In genomic region chr10:73953665-73954064, GRCh38 we compare ENCODE assay signal across 15 cellular contexts. TPM values are rescaled to one million over a fixed set of nuclear protein-coding genes. Genes with fewer than 3 reads are reported as not detected.
A peak's percentile ranks its signal among the peaks of the same experiment; 100 is the strongest.
DNase-seq lines count a peak whose midpoint lies in the region; ATAC-seq and TF ChIP-seq lines count a peak whose summit lies in the region.
"Had no signal": no experiment of that assay in that cellular context is flagged by ENCODE, and none has a peak within 500 bp of the region (broad histone marks: within the 10 kb centered on the region; RNA-seq: fewer than 3 reads in every experiment).

No MANE protein-coding gene starts in this region.

- peak; percentile 25 for DNase-seq in activated CD4-positive, alpha-beta memory T cell treated with anti-CD3 and anti-CD28 coated beads for 36 hours
- no peak for DNase-seq in activated CD4-positive, alpha-beta memory T cell treated with anti-CD3 and anti-CD28 coated beads, Interleukin-2, amount 10 ng/mL, durations not matched to agents 7 days and 5 days
- DNase-seq in NOMO-1 treated with dmso at 0.1 percent for 144 hours (lab: John Stamatoyannopoulos, UW; ENCODE audit: unreplicated experiment) (peak; percentile 27), choroid plexus epithelial cell (ENCODE audit: low read depth) (peak; percentile 85), C1 segment of cervical spinal cord (lab: John Stamatoyannopoulos, UW) (no peak), NCI-H2196 treated with DMSO at 0.1 percent for 48 hours (lab: John Stamatoyannopoulos, UW; ENCODE audit: unreplicated experiment) (no peak)
- DNase-seq in stimulated activated naive CD8-positive, alpha-beta T cell treated with anti-CD3 and anti-CD28 coated beads, Interleukin-15, amount 100 ng/mL, for 72 hours, result no peak
- DNase-seq: activated CD4-positive, CD25-positive, alpha-beta regulatory T cell treated with anti-CD3 and anti-CD28 coated beads, Interleukin-2, amount 50 U/mL, for 72 hours; H9; hippocampal formation; NCI-H774 had no signal

- POLR2A ChIA-PET in activated CD4-positive, alpha-beta memory T cell treated with anti-CD3 and anti-CD28 coated beads for 36 hours (lab: Charles Lee), result no interaction called here
- POLR2A ChIA-PET in activated CD4-positive, alpha-beta memory T cell treated with anti-CD3 and anti-CD28 coated beads, Interleukin-2, amount 10 ng/mL, durations not matched to agents 7 days and 5 days (lab: Charles Lee), result interaction anchor here (0.8 to 1.0 kb wide), 2 partner anchors 13 to 47 kb away, joined by 3 read pairs; no protein-coding TSS in a partner anchor

- H3K36me3 Mint-ChIP-seq in activated CD4-positive, alpha-beta memory T cell treated with anti-CD3 and anti-CD28 coated beads for 36 hours, result no peaks in the 10 kb centered on the region
- H3K36me3 Mint-ChIP-seq in activated CD4-positive, alpha-beta memory T cell treated with anti-CD3 and anti-CD28 coated beads, Interleukin-2, amount 10 ng/mL, durations not matched to agents 7 days and 5 days (ENCODE audit: low read depth), result no peaks in the 10 kb centered on the region
- H3K36me3 Mint-ChIP-seq: neural progenitor cell had no signal

- intact Hi-C loops in activated CD4-positive, alpha-beta memory T cell treated with anti-CD3 and anti-CD28 coated beads for 36 hours (cut with micrococcal nuclease), result no loop called here

- no peaks in the 10 kb centered on the region for H3K27me3 Mint-ChIP-seq in activated CD4-positive, alpha-beta memory T cell treated with anti-CD3 and anti-CD28 coated beads for 36 hours
- H3K27me3 Mint-ChIP-seq in activated CD4-positive, alpha-beta memory T cell treated with anti-CD3 and anti-CD28 coated beads, Interleukin-2, amount 10 ng/mL, durations not matched to agents 7 days and 5 days, result no peaks in the 10 kb centered on the region
- H3K27me3 Mint-ChIP-seq in stimulated activated naive CD8-positive, alpha-beta T cell treated with anti-CD3 and anti-CD28 coated beads, Interleukin-15, amount 100 ng/mL, for 72 hours, result no peaks in the 10 kb centered on the region

- H3K4me3 Mint-ChIP-seq in activated CD4-positive, alpha-beta memory T cell treated with anti-CD3 and anti-CD28 coated beads for 36 hours, result no peak overlapping the region
- H3K4me3 Mint-ChIP-seq in activated CD4-positive, alpha-beta memory T cell treated with anti-CD3 and anti-CD28 coated beads, Interleukin-2, amount 10 ng/mL, durations not matched to agents 7 days and 5 days, result no peak overlapping the region
- H3K4me3 Mint-ChIP-seq in stimulated activated naive CD8-positive, alpha-beta T cell treated with anti-CD3 and anti-CD28 coated beads, Interleukin-15, amount 100 ng/mL, for 72 hours, result no peak overlapping the region
- H3K4me3 Mint-ChIP-seq: H9, neural progenitor cell had no signal

- no peak overlapping the region for H3K4me3 ChIP-seq in choroid plexus epithelial cell (ENCODE audit: low read depth, low read length)
- H3K4me3 ChIP-seq: A549, neural progenitor cell, SJSA1 had no signal

- ATAC-seq in stimulated activated naive CD8-positive, alpha-beta T cell treated with anti-CD3 and anti-CD28 coated beads, Interleukin-15, amount 100 ng/mL, for 72 hours, result peak; percentile 38
- ATAC-seq in GM18520 (IDR thresholded peaks at IDR 0.05; ENCODE audit: unreplicated experiment), result no peak
- ATAC-seq: A549 had no signal

- CTCF ChIA-PET in activated CD4-positive, alpha-beta memory T cell treated with anti-CD3 and anti-CD28 coated beads for 36 hours (lab: Charles Lee), result interaction anchor here (0.6 to 5.1 kb wide), 4 partner anchors 12 to 415 kb away, joined by 3 to 19 read pairs (median 8); no protein-coding TSS in a partner anchor
- CTCF ChIA-PET in activated CD4-positive, alpha-beta memory T cell treated with anti-CD3 and anti-CD28 coated beads, Interleukin-2, amount 10 ng/mL, durations not matched to agents 7 days and 5 days (lab: Charles Lee), result interaction anchor here (1.1 to 2.6 kb wide), 4 partner anchors 13 to 74 kb away, joined by 3 to 24 read pairs (median 4); no protein-coding TSS in a partner anchor

- peaks cover 34% of the 10 kb centered on the region for H3K4me1 Mint-ChIP-seq in activated CD4-positive, alpha-beta memory T cell treated with anti-CD3 and anti-CD28 coated beads for 36 hours (ENCODE audit: low read depth)
- H3K4me1 Mint-ChIP-seq in activated CD4-positive, alpha-beta memory T cell treated with anti-CD3 and anti-CD28 coated beads, Interleukin-2, amount 10 ng/mL, durations not matched to agents 7 days and 5 days, result peaks cover 38% of the 10 kb centered on the region
- H3K4me1 Mint-ChIP-seq in stimulated activated naive CD8-positive, alpha-beta T cell treated with anti-CD3 and anti-CD28 coated beads, Interleukin-15, amount 100 ng/mL, for 72 hours, result peaks cover 38% of the 10 kb centered on the region

- no peaks in the 10 kb centered on the region for H3K9me3 Mint-ChIP-seq in activated CD4-positive, alpha-beta memory T cell treated with anti-CD3 and anti-CD28 coated beads for 36 hours
- H3K9me3 Mint-ChIP-seq in activated CD4-positive, alpha-beta memory T cell treated with anti-CD3 and anti-CD28 coated beads, Interleukin-2, amount 10 ng/mL, durations not matched to agents 7 days and 5 days, result no peaks in the 10 kb centered on the region
- no peaks in the 10 kb centered on the region for H3K9me3 Mint-ChIP-seq in stimulated activated naive CD8-positive, alpha-beta T cell treated with anti-CD3 and anti-CD28 coated beads, Interleukin-15, amount 100 ng/mL, for 72 hours
- H3K9me3 Mint-ChIP-seq: H9, neural progenitor cell had no signal

- H3K27ac Mint-ChIP-seq in activated CD4-positive, alpha-beta memory T cell treated with anti-CD3 and anti-CD28 coated beads for 36 hours, result no peak overlapping the region
- H3K27ac Mint-ChIP-seq in activated CD4-positive, alpha-beta memory T cell treated with anti-CD3 and anti-CD28 coated beads, Interleukin-2, amount 10 ng/mL, durations not matched to agents 7 days and 5 days, result no peak overlapping the region
- H3K27ac Mint-ChIP-seq in stimulated activated naive CD8-positive, alpha-beta T cell treated with anti-CD3 and anti-CD28 coated beads, Interleukin-15, amount 100 ng/mL, for 72 hours, result peak overlapping the region in 1 of 2 donors; percentile 22
- H3K27ac Mint-ChIP-seq: H9, neural progenitor cell had no signal

- TF ChIP-seq CTCF in choroid plexus epithelial cell (conservative IDR thresholded peaks at IDR 0.05; ENCODE audit: low read depth, low read length), result no peak

RNA-seq across cellular contexts. Expression of gene PLAU, which starts 42.7 kb away (rescaled TPM):
- total RNA-seq in activated CD4-positive, alpha-beta memory T cell treated with anti-CD3 and anti-CD28 coated beads for 36 hours, result under 1 TPM; 0.45 to 0.73 TPM
- total RNA-seq in activated CD4-positive, alpha-beta memory T cell treated with anti-CD3 and anti-CD28 coated beads, Interleukin-2, amount 10 ng/mL, durations not matched to agents 7 days and 5 days, result 1 to 10 TPM; 3.0 to 5.3 TPM

RNA-seq across cellular contexts. Expression of gene VCL, which starts 44.3 kb away (rescaled TPM):
- 10 to 100 TPM; 27.8 to 29.2 TPM for total RNA-seq in activated CD4-positive, alpha-beta memory T cell treated with anti-CD3 and anti-CD28 coated beads for 36 hours
- total RNA-seq in activated CD4-positive, alpha-beta memory T cell treated with anti-CD3 and anti-CD28 coated beads, Interleukin-2, amount 10 ng/mL, durations not matched to agents 7 days and 5 days, result 10 to 100 TPM; 70.1 to 71.8 TPM

Comparison
In these comparisons a context has a peak if more than half of its experiments do, and no peak if none do; other contexts are left out.
1. DNase-seq: peak in activated CD4-positive, alpha-beta memory T cell treated with anti-CD3 and anti-CD28 coated beads for 36 hours (single experiment), NOMO-1 treated with dmso at 0.1 percent for 144 hours (single experiment) and choroid plexus epithelial cell (single experiment); none in activated CD4-positive, alpha-beta memory T cell treated with anti-CD3 and anti-CD28 coated beads, Interleukin-2, amount 10 ng/mL, durations not matched to agents 7 days and 5 days (single experiment), stimulated activated naive CD8-positive, alpha-beta T cell treated with anti-CD3 and anti-CD28 coated beads, Interleukin-15, amount 100 ng/mL, for 72 hours (0 of 2), C1 segment of cervical spinal cord (0 of 14) and NCI-H2196 treated with DMSO at 0.1 percent for 48 hours (single experiment).